In the genomic region with DNA sequence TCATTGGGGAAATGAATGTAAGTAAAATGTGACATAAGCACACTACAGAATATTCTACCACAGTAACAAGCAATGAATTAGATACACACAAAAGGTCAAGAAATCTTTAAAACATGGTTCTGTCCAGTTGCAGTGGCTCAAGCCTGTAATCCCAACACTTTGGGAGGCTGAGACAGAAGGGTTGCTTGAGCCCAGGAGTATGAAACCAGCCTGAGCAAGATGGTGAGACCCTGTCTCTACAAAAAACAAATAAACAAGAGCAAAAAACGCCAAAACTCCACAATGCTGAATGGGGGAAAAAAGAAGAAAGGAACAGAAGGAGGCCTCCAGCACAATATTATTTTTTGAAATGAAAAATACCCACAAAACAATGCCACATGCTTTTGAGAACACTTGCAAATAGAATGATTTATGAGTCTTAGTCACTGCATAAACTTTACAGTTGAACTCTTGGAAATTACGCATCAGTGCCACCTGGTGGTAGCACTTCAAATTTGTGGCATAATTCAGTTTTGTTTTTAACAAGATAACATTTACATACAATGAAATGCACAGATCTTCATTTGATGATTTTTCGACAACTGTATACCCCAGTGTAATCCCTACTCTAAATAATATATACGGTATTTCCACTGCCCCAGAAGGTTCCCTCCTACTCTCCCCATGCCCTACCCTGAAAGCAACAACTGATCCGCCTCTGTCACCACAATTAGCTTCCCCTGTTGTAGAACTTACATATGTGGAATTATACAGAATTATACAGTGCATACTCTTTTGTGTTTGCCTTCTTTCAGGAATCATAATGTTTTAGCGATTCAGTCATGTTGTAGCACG, we compare ENCODE assay signal across 8 cellular contexts. TPM values are rescaled to one million over a fixed set of nuclear protein-coding genes. Genes with fewer than 3 reads are reported as not detected.
DNase-seq lines count a peak whose midpoint lies in the region; ATAC-seq and TF ChIP-seq lines count a peak whose summit lies in the region.

No MANE protein-coding gene starts in this region.

- no peak for TF ChIP-seq EP300 in SK-N-SH (IDR thresholded peaks at IDR 0.05; ENCODE audit: borderline replicate concordance in 1 of 2, low read depth in 1 of 2, low read length in 1 of 2)

- no peak overlapping the region for H2AFZ ChIP-seq in SK-N-SH (ENCODE audit: low read depth)

- 0 out of 2 replicates have a peak overlapping the region, but pooled peaks have one; percentile 48 for H3K4me2 ChIP-seq in SK-N-SH

- TF ChIP-seq CTCF in SK-N-SH (IDR thresholded peaks at IDR 0.05): peak; percentile 80
- TF ChIP-seq CTCF in retinal pigment epithelial cell (conservative IDR thresholded peaks at IDR 0.05; ENCODE audit: low read depth, low read length): peak; percentile 64

- H3K4me3 ChIP-seq in SK-N-SH (ENCODE audit: low read depth in 2 of 2, low read length in 1 of 2) (peak overlapping the region in 1 of 2 experiments; percentile 38; a peak in 2 of 4 replicates), retinal pigment epithelial cell (ENCODE audit: low read length) (no peak overlapping the region)

- H3K9ac ChIP-seq in SK-N-SH: no peak overlapping the region

- intact Hi-C loops in activated naive CD4-positive, alpha-beta T cell treated with anti-CD3 and anti-CD28 coated beads for 36 hours (cut with micrococcal nuclease): loop anchor here (1.0 to 2.0 kb wide), 7 partner anchors 54 to 847 kb away; a partner anchor contains a TSS

- no peaks in the 10 kb centered on the region for H3K9me3 Mint-ChIP-seq in activated naive CD4-positive, alpha-beta T cell treated with anti-CD3 and anti-CD28 coated beads for 36 hours

- no peaks in the 10 kb centered on the region for H3K36me3 Mint-ChIP-seq in activated naive CD4-positive, alpha-beta T cell treated with anti-CD3 and anti-CD28 coated beads for 36 hours (ENCODE audit: low read depth)

- peak overlapping the region in 1 of 2 experiments; percentile 29; a peak in 1 of 4 replicates for H3K27ac ChIP-seq in SK-N-SH (ENCODE audit: low read depth in 2 of 2, low read length in 1 of 2)

- peaks cover 2 to 3% of the 10 kb centered on the region in 2 experiments; a peak in 1 of 4 replicates for H3K4me1 ChIP-seq in SK-N-SH (ENCODE audit: control insufficient read depth in 1 of 2, insufficient read depth in 2 of 2, low read depth in 1 of 2, low read length in 1 of 2)

- H3K4me1 Mint-ChIP-seq in activated naive CD4-positive, alpha-beta T cell treated with anti-CD3 and anti-CD28 coated beads for 36 hours (ENCODE audit: low read depth): peaks cover 15% of the 10 kb centered on the region

- no peak for ATAC-seq in GM19467 (IDR thresholded peaks at IDR 0.05; ENCODE audit: unreplicated experiment)

- peak overlapping the region; percentile 4 for H3K27ac Mint-ChIP-seq in activated naive CD4-positive, alpha-beta T cell treated with anti-CD3 and anti-CD28 coated beads for 36 hours

- peak; percentile 85 for TF ChIP-seq RAD21 in SK-N-SH (IDR thresholded peaks at IDR 0.05; ENCODE audit: low read length)

- 21% methylated on average over 7 of the region's 7 CpGs for WGBS in SK-N-SH (ENCODE audit: low lambda C conversion rate)

- DNase-seq in ELR (ENCODE audit: low read depth): peak; percentile 86
- DNase-seq in LHCN-M2 (ENCODE audit: low read depth): peak; percentile 79
- DNase-seq in SK-N-SH: peak; percentile 38
- peak; percentile 89 for DNase-seq in activated naive CD4-positive, alpha-beta T cell treated with anti-CD3 and anti-CD28 coated beads for 36 hours
- DNase-seq in glomerular visceral epithelial cell (ENCODE audit: extremely low spot score): peak; percentile 78
- no peak for DNase-seq in retinal pigment epithelial cell (ENCODE audit: low read depth)
- no peak for DNase-seq in NCI-H226

- no peaks in the 10 kb centered on the region for H4K20me1 ChIP-seq in SK-N-SH (ENCODE audit: insufficient read depth)

- no peaks in the 10 kb centered on the region for H3F3A ChIP-seq in SK-N-SH (replicated peaks; ENCODE audit: insufficient read depth)

- no peaks in the 10 kb centered on the region for H3K9me3 ChIP-seq in SK-N-SH

- CTCF ChIA-PET in SK-N-SH (lab: Yijun Ruan, JAX): interaction anchor here (0.6 to 4.3 kb wide), 34 partner anchors 8 to 185 kb away, joined by 3 to 57 read pairs (median 4); a partner anchor contains a TSS
- CTCF ChIA-PET in activated naive CD4-positive, alpha-beta T cell treated with anti-CD3 and anti-CD28 coated beads for 36 hours (lab: Charles Lee): interaction anchor here (0.6 to 2.8 kb wide), 35 partner anchors 11 to 780 kb away, joined by 3 to 36 read pairs (median 4); a partner anchor contains a TSS

- POLR2A ChIA-PET in SK-N-SH (lab: Yijun Ruan, JAX): interaction anchor here (1.3 to 1.7 kb wide), 2 partner anchors 149 to 201 kb away, joined by 3 to 5 read pairs; a partner anchor contains a TSS

- no peak overlapping the region for H3K4me3 Mint-ChIP-seq in activated naive CD4-positive, alpha-beta T cell treated with anti-CD3 and anti-CD28 coated beads for 36 hours

- H3K79me2 ChIP-seq in SK-N-SH (ENCODE audit: insufficient read depth): no peaks in the 10 kb centered on the region

- H3K27me3 ChIP-seq in SK-N-SH (ENCODE audit: insufficient read depth): no peaks in the 10 kb centered on the region

- no peaks in the 10 kb centered on the region for H3K9me2 ChIP-seq in SK-N-SH

- H3K27me3 Mint-ChIP-seq in activated naive CD4-positive, alpha-beta T cell treated with anti-CD3 and anti-CD28 coated beads for 36 hours (ENCODE audit: low read depth): no peaks in the 10 kb centered on the region

- H3K36me3 ChIP-seq in SK-N-SH (replicated peaks in 1 of 2; ENCODE audit: control insufficient read depth in 1 of 2, insufficient read depth in 2 of 2, low read length in 1 of 2): no peaks in the 10 kb centered on the region

TF ChIP-seq in SK-N-SH, 30 proteins besides CTCF, POLR2A, EP300 and RAD21 (continues in another document):
- TF ChIP-seq RXRA (IDR thresholded peaks at IDR 0.05; ENCODE audit: borderline replicate concordance, low read depth): no peak; the same call in 1 of the 2 replicates
- TF ChIP-seq, protein P1, sequence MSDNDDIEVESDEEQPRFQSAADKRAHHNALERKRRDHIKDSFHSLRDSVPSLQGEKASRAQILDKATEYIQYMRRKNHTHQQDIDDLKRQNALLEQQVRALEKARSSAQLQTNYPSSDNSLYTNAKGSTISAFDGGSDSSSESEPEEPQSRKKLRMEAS (IDR thresholded peaks at IDR 0.05; ENCODE audit: low read depth): peak; percentile 57; the same call in 1 of the 2 replicates
- TF ChIP-seq, protein P2, sequence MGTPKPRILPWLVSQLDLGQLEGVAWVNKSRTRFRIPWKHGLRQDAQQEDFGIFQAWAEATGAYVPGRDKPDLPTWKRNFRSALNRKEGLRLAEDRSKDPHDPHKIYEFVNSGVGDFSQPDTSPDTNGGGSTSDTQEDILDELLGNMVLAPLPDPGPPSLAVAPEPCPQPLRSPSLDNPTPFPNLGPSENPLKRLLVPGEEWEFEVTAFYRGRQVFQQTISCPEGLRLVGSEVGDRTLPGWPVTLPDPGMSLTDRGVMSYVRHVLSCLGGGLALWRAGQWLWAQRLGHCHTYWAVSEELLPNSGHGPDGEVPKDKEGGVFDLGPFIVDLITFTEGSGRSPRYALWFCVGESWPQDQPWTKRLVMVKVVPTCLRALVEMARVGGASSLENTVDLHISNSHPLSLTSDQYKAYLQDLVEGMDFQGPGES (IDR thresholded peaks at IDR 0.05; ENCODE audit: low read depth, low read length): no peak
- TF ChIP-seq, protein P3, sequence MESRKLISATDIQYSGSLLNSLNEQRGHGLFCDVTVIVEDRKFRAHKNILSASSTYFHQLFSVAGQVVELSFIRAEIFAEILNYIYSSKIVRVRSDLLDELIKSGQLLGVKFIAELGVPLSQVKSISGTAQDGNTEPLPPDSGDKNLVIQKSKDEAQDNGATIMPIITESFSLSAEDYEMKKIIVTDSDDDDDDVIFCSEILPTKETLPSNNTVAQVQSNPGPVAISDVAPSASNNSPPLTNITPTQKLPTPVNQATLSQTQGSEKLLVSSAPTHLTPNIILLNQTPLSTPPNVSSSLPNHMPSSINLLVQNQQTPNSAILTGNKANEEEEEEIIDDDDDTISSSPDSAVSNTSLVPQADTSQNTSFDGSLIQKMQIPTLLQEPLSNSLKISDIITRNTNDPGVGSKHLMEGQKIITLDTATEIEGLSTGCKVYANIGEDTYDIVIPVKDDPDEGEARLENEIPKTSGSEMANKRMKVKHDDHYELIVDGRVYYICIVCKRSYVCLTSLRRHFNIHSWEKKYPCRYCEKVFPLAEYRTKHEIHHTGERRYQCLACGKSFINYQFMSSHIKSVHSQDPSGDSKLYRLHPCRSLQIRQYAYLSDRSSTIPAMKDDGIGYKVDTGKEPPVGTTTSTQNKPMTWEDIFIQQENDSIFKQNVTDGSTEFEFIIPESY (IDR thresholded peaks at IDR 0.05; ENCODE audit: borderline replicate concordance, low read depth): no peak
- TF ChIP-seq FOXJ3 (CRISPR knock-in tag; IDR thresholded peaks at IDR 0.05): no peak
- peak; percentile 57 for TF ChIP-seq JUND (IDR thresholded peaks at IDR 0.05)
- no peak for TF ChIP-seq EZH2phosphoT487 (IDR thresholded peaks at IDR 0.05; ENCODE audit: borderline replicate concordance, low read depth)
- TF ChIP-seq YY1 (IDR thresholded peaks at IDR 0.05; ENCODE audit: low read depth): no peak

RNA-seq across cellular contexts. Expression of a gene that starts 14.4 kb away (rescaled TPM):
- total RNA-seq in LHCN-M2 (2014; rRNA removed): not detected in 2 replicates
- not detected for polyA plus RNA-seq in LHCN-M2 (2012)
- not detected in 2 replicates for polyA plus RNA-seq in SK-N-SH (2012; rRNA removed)
- polyA plus RNA-seq in SK-N-SH (2012; cell fraction: cytosol; rRNA removed): 0.14 and 0.16 TPM in 2 replicates
- not detected in 2 replicates for polyA plus RNA-seq in SK-N-SH (2012; cell fraction: nucleus; rRNA removed)
- total RNA-seq in activated naive CD4-positive, alpha-beta T cell treated with anti-CD3 and anti-CD28 coated beads for 36 hours: not detected

RNA-seq across cellular contexts. Expression of a gene that starts 39.0 kb away (rescaled TPM):
- 40.4 and 66.6 TPM in 2 replicates for total RNA-seq in LHCN-M2 (2014; rRNA removed)
- polyA plus RNA-seq in LHCN-M2 (2012): 50.2 TPM
- polyA plus RNA-seq in SK-N-SH (2012; rRNA removed): 40.0 and 49.9 TPM in 2 replicates
- 53.2 and 62.9 TPM in 2 replicates for polyA plus RNA-seq in SK-N-SH (2012; cell fraction: cytosol; rRNA removed)
- polyA plus RNA-seq in SK-N-SH (2012; cell fraction: nucleus; rRNA removed): 21.4 and 31.7 TPM in 2 replicates
- 10 to 100 TPM; 38.1 to 40.5 TPM for total RNA-seq in activated naive CD4-positive, alpha-beta T cell treated with anti-CD3 and anti-CD28 coated beads for 36 hours

RNA-seq across cellular contexts. Expression of a gene that starts 39.3 kb away (rescaled TPM):
- total RNA-seq in LHCN-M2 (2014; rRNA removed): 77.4 and 78.9 TPM in 2 replicates
- 62.2 TPM for polyA plus RNA-seq in LHCN-M2 (2012)
- polyA plus RNA-seq in SK-N-SH (2012; rRNA removed): 88.3 and 112 TPM in 2 replicates
- polyA plus RNA-seq in SK-N-SH (2012; cell fraction: cytosol; rRNA removed): 142 and 205 TPM in 2 replicates
- 32.2 and 59.9 TPM in 2 replicates for polyA plus RNA-seq in SK-N-SH (2012; cell fraction: nucleus; rRNA removed)
- 100 to 1,000 TPM; 151 to 162 TPM for total RNA-seq in activated naive CD4-positive, alpha-beta T cell treated with anti-CD3 and anti-CD28 coated beads for 36 hours

RNA-seq across cellular contexts. Expression of a gene that starts 58.4 kb away (rescaled TPM):
- total RNA-seq in LHCN-M2 (2014; rRNA removed): 28.8 and 34.8 TPM in 2 replicates
- polyA plus RNA-seq in LHCN-M2 (2012): 52.7 TPM
- 36.2 and 36.3 TPM in 2 replicates for polyA plus RNA-seq in SK-N-SH (2012; rRNA removed)
- polyA plus RNA-seq in SK-N-SH (2012; cell fraction: cytosol; rRNA removed): 31.2 and 34.8 TPM in 2 replicates
- polyA plus RNA-seq in SK-N-SH (2012; cell fraction: nucleus; rRNA removed): 16.2 and 21.7 TPM in 2 replicates
- total RNA-seq in activated naive CD4-positive, alpha-beta T cell treated with anti-CD3 and anti-CD28 coated beads for 36 hours: 10 to 100 TPM; 42.8 to 44.1 TPM

Comparison
In these comparisons a context has a peak if more than half of its experiments do, and no peak if none do; other contexts are left out.
1. DNase-seq: peak in ELR (single experiment), LHCN-M2 (single experiment), SK-N-SH (single experiment), activated naive CD4-positive, alpha-beta T cell treated with anti-CD3 and anti-CD28 coated beads for 36 hours (single experiment) and glomerular visceral epithelial cell (single experiment); none in retinal pigment epithelial cell (single experiment) and NCI-H226 (single experiment).